ENCODE assay signal across 25 cellular contexts in the genomic region with DNA sequence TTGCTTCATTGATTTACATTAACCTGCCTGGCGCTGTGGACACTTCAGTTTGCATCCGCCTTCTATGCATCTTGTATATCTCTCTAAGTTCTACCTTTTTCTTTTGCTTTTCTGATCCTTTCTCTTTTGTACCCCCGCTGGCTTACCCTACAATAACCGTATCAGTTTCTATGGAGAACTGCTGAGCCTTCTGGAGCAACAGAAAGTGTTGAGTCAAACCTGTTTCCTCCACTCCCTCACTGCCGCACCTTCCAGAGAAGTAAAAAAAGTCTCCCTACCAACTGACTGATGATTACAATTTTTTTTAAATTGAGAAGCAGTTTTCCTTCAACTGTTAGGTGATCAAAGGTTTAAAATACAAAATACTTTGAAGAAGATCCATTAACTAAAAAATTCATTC. TPM values are rescaled to one million over a fixed set of nuclear protein-coding genes. Genes with fewer than 3 reads are reported as not detected.
DNase-seq lines count a peak whose midpoint lies in the region; ATAC-seq, FAIRE-seq and TF ChIP-seq lines count a peak whose summit lies in the region.
"Had no signal": no experiment of that assay in that cellular context is flagged by ENCODE, and none has a peak within 500 bp of the region (broad histone marks: within the 10 kb centered on the region; RNA-seq: fewer than 3 reads in every experiment).

No MANE protein-coding gene starts in this region.

- peaks cover 0 to 2% of the 10 kb centered on the region in 2 donors for H3K4me1 Mint-ChIP-seq in stimulated activated naive B cell treated with anti-CD40 and anti-IgM and Interleukin-4, amounts not matched to agents 10 μg/mL and 1 μg/mL and 100 μg/mL, for 72 hours

- peak overlapping the region; percentile 30 for H3K4me2 ChIP-seq in OCI-LY3 (ENCODE audit: low read length)
- H3K4me2 ChIP-seq: BLaER1 had no signal

- TF ChIP-seq CTCF in OCI-LY3 (IDR thresholded peaks at IDR 0.05; ENCODE audit: low read depth, low read length) (no peak), epithelial cell of esophagus (IDR thresholded peaks at IDR 0.05; ENCODE audit: insufficient read depth, low read depth, low read length, missing control alignments) (no peak)

- TF ChIP-seq POLR2A in GM18505 (IDR thresholded peaks at IDR 0.05; ENCODE audit: borderline replicate concordance, extremely low read depth, insufficient read depth, insufficient read length), result no peak

- no peak for ATAC-seq in stimulated activated naive B cell treated with anti-CD40 and anti-IgM and Interleukin-4, amounts not matched to agents 10 μg/mL and 1 μg/mL and 100 μg/mL, for 72 hours (replicated peaks)
- ATAC-seq in GM18505 (IDR thresholded peaks at IDR 0.05; ENCODE audit: unreplicated experiment), result no peak
- ATAC-seq: PC-3 had no signal

- H3K27me3 ChIP-seq in OCI-LY3 (ENCODE audit: low read depth, low read length) (no peaks in the 10 kb centered on the region), H7 (ENCODE audit: control insufficient read depth, insufficient read depth, low read length) (no peaks in the 10 kb centered on the region)
- H3K27me3 ChIP-seq: BLaER1 had no signal

- peak; percentile 74 for FAIRE-seq in urothelium cell line (lab: Jason Lieb, UNC)

- H3K27ac ChIP-seq in OCI-LY3 (ENCODE audit: low read length), result no peak overlapping the region
- H3K27ac ChIP-seq: 22Rv1, BLaER1 had no signal

- DNase-seq in NCI-H1417 (lab: John Stamatoyannopoulos, UW), result peak in 2 of 3 experiments; percentile 22 to 61
- no peak for DNase-seq in NCI-H1417 treated with DMSO at 0.1 percent for 48 hours (lab: John Stamatoyannopoulos, UW)
- DNase-seq in epithelial cell of esophagus (ENCODE audit: low read depth), result peak; percentile 24
- no peak for DNase-seq in urothelium cell line (ENCODE audit: low spot score)
- DNase-seq in H7, result no peak
- no peak for DNase-seq in stimulated activated naive B cell treated with anti-CD40 and anti-IgM and Interleukin-4, amounts not matched to agents 10 μg/mL and 1 μg/mL and 100 μg/mL, for 72 hours
- DNase-seq: ACHN; Caco-2; CD4-positive, alpha-beta T cell; DMS 273 treated with DMSO at 0.1 percent for 48 hours; DND-41; GOT3; IMR-90; MV-4-11; NCI-H1105 treated with DMSO at 0.1 percent for 48 hours; NCI-H1694 treated with DMSO at 0.1 percent for 48 hours; NCI-H2081 treated with DMSO at 0.1 percent for 48 hours; NCI-H446; NCI-H526; PC-3; Right ventricle myocardium superior had no signal

- H3K9me3 ChIP-seq in OCI-LY3 (ENCODE audit: insufficient read depth, low read length), result no peaks in the 10 kb centered on the region
- H3K9me3 ChIP-seq: BLaER1, Caco-2 had no signal

- H3K4me3 ChIP-seq in OCI-LY3 (ENCODE audit: low read length), result 0 out of 2 replicates have a peak overlapping the region, but pooled peaks have one; percentile 23
- H3K4me3 ChIP-seq in epithelial cell of esophagus (ENCODE audit: low read length), result no peak overlapping the region
- no peak overlapping the region for H3K4me3 ChIP-seq in H7 (ENCODE audit: insufficient read depth, low read depth, low read length)
- H3K4me3 ChIP-seq: BLaER1 had no signal

- no peaks in the 10 kb centered on the region for H4K20me1 ChIP-seq in OCI-LY3 (ENCODE audit: insufficient read depth, low read length)
- H4K20me1 ChIP-seq: BLaER1 had no signal

- no peak overlapping the region for H3K9ac ChIP-seq in OCI-LY3 (ENCODE audit: low read length)
- H3K9ac ChIP-seq: BLaER1 had no signal

- peaks cover 9% of the 10 kb centered on the region for H3K4me1 ChIP-seq in OCI-LY3 (ENCODE audit: low read length)
- H3K4me1 ChIP-seq: BLaER1, Caco-2 had no signal

- no peak overlapping the region for H3K4me3 Mint-ChIP-seq in stimulated activated naive B cell treated with anti-CD40 and anti-IgM and Interleukin-4, amounts not matched to agents 10 μg/mL and 1 μg/mL and 100 μg/mL, for 72 hours
- H3K4me3 Mint-ChIP-seq: CD4-positive, alpha-beta T cell had no signal

- H3K79me2 ChIP-seq in OCI-LY3 (ENCODE audit: low read length), result no peaks in the 10 kb centered on the region

- no peaks in the 10 kb centered on the region for H3K27me3 Mint-ChIP-seq in stimulated activated naive B cell treated with anti-CD40 and anti-IgM and Interleukin-4, amounts not matched to agents 10 μg/mL and 1 μg/mL and 100 μg/mL, for 72 hours
- H3K27me3 Mint-ChIP-seq: CD4-positive, alpha-beta T cell had no signal

- no peaks in the 10 kb centered on the region for H3K36me3 ChIP-seq in OCI-LY3 (replicated peaks; ENCODE audit: low read depth, low read length)
- peaks cover 8% of the 10 kb centered on the region for H3K36me3 ChIP-seq in H7 (replicated peaks; ENCODE audit: control insufficient read depth, insufficient read depth, low read length)
- H3K36me3 ChIP-seq: BLaER1 had no signal

- no peaks in the 10 kb centered on the region for H3K9me3 Mint-ChIP-seq in stimulated activated naive B cell treated with anti-CD40 and anti-IgM and Interleukin-4, amounts not matched to agents 10 μg/mL and 1 μg/mL and 100 μg/mL, for 72 hours
- H3K9me3 Mint-ChIP-seq: CD4-positive, alpha-beta T cell had no signal

- no peak overlapping the region for H3K27ac Mint-ChIP-seq in stimulated activated naive B cell treated with anti-CD40 and anti-IgM and Interleukin-4, amounts not matched to agents 10 μg/mL and 1 μg/mL and 100 μg/mL, for 72 hours
- H3K27ac Mint-ChIP-seq: CD4-positive, alpha-beta T cell had no signal

- peaks cover 2 to 5% of the 10 kb centered on the region in 2 donors for H3K36me3 Mint-ChIP-seq in stimulated activated naive B cell treated with anti-CD40 and anti-IgM and Interleukin-4, amounts not matched to agents 10 μg/mL and 1 μg/mL and 100 μg/mL, for 72 hours

- no peak overlapping the region for H2AFZ ChIP-seq in OCI-LY3 (ENCODE audit: low read depth, low read length)

RNA-seq across cellular contexts. Expression of a gene that starts 17.4 kb away (rescaled TPM):
- total RNA-seq in H7 (2014; rRNA removed; shearing (Covaris generic)), result 23.2 and 27.6 TPM in 2 replicates

RNA-seq across cellular contexts. Expression of a gene that starts 51.3 kb away (rescaled TPM):
- total RNA-seq in H7 (2014; rRNA removed; shearing (Covaris generic)), result 1.2 and 2.0 TPM in 2 replicates
- total RNA-seq: CD4-positive, alpha-beta T cell had no signal

RNA-seq across cellular contexts. Expression of a gene that starts 55.7 kb away (rescaled TPM):
- total RNA-seq in H7 (2014; rRNA removed; shearing (Covaris generic)), result 29.6 and 31.9 TPM in 2 replicates

Comparison
In these comparisons a context has a peak if more than half of its experiments do, and no peak if none do; other contexts are left out.
1. DNase-seq: peak in NCI-H1417 (2 of 3) and epithelial cell of esophagus (single experiment); none in NCI-H1417 treated with DMSO at 0.1 percent for 48 hours (single experiment), urothelium cell line (single experiment), H7 (single experiment) and stimulated activated naive B cell treated with anti-CD40 and anti-IgM and Interleukin-4, amounts not matched to agents 10 μg/mL and 1 μg/mL and 100 μg/mL, for 72 hours (single experiment).